10 cellular contexts compared by ENCODE assay signal in the genomic region with DNA sequence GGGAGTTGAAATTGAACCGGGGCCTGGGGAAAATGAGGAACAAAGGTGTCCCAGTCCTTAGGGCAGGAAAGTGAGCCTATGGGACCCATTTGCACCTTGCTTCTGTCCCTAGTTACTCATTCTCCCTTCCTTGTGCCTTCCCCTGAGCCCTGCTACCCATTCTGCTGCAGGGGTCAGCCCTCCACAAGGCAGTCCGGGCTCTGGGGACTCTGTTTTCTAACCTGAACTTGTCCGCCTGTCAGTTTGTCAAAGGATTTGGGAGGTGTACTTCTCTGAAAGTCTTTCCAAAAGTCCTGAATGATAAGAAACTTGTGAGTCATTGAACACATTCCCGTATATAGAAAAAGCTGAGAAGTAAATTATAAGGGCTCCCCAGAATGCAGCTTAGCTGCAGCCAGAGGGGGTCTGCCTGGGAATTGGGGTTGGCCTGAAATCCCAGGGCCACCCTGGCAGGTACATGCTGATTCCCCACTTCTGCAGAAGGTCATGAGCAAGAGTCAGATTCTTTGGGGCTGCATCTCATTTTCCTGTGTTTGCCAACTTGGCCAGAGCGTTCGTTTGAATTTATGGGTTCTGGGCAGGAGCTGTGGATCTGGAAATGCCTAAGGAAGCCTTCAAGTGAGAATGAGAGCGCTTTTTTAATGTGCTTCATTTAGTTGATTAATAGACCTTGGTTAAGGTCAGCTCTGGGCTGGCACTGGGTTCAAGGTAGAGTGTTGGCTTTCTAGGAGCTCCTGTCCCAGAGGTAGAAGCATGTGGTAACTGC. TPM values are rescaled to one million over a fixed set of nuclear protein-coding genes. Genes with fewer than 3 reads are reported as not detected.
DNase-seq lines count a peak whose midpoint lies in the region; ATAC-seq lines count a peak whose summit lies in the region.
"Had no signal": no experiment of that assay in that cellular context is flagged by ENCODE, and none has a peak within 500 bp of the region (broad histone marks: within the 10 kb centered on the region; RNA-seq: fewer than 3 reads in every experiment).

No MANE protein-coding gene starts in this region.

- no peaks in the 10 kb centered on the region for H3K27me3 Mint-ChIP-seq in activated naive CD4-positive, alpha-beta T cell treated with anti-CD3 and anti-CD28 coated beads for 36 hours (ENCODE audit: low read depth)
- no peaks in the 10 kb centered on the region for H3K27me3 Mint-ChIP-seq in activated CD4-positive, alpha-beta memory T cell treated with anti-CD3 and anti-CD28 coated beads for 36 hours

- peak overlapping the region; percentile 5; the same call in 1 of the 2 replicates for H3K9ac ChIP-seq in iPS-20b (ENCODE audit: low read depth, low read length)
- H3K9ac ChIP-seq in subcutaneous abdominal adipose tissue (ENCODE audit: low read length in 5 of 5): peak overlapping the region in 2 of 5 donors; percentile 18 to 37

- peaks cover 15% of the 10 kb centered on the region for H3K4me1 ChIP-seq in iPS-20b (ENCODE audit: insufficient read depth, low read length)
- H3K4me1 ChIP-seq in subcutaneous abdominal adipose tissue (ENCODE audit: control insufficient read depth in 5 of 5, insufficient read depth in 5 of 5, low read length in 5 of 5): peaks cover 8 to 58% (median 42%) of the 10 kb centered on the region in 5 donors

- H3K9me3 ChIP-seq in iPS-20b (ENCODE audit: insufficient read depth, low read depth, low read length) (no peaks in the 10 kb centered on the region), subcutaneous abdominal adipose tissue (ENCODE audit: control insufficient read depth in 5 of 5, low read length in 5 of 5) (no peaks in the 10 kb centered on the region)

- H3K36me3 ChIP-seq in iPS-20b (ENCODE audit: insufficient read depth, low read depth, low read length): peaks cover 7% of the 10 kb centered on the region; the same call in 1 of the 2 replicates
- H3K36me3 ChIP-seq in subcutaneous abdominal adipose tissue (ENCODE audit: control insufficient read depth in 5 of 5, insufficient read depth in 5 of 5, low read length in 5 of 5): no peaks in the 10 kb centered on the region

- CTCF ChIA-PET in activated naive CD4-positive, alpha-beta T cell treated with anti-CD3 and anti-CD28 coated beads for 36 hours (lab: Charles Lee): interaction anchor here (1.1 to 3.8 kb wide), 3 partner anchors 21 to 62 kb away, joined by 3 to 34 read pairs (median 4); no protein-coding TSS in a partner anchor
- CTCF ChIA-PET in activated CD4-positive, alpha-beta memory T cell treated with anti-CD3 and anti-CD28 coated beads for 36 hours (lab: Charles Lee): interaction anchor here (0.7 to 1.6 kb wide), 2 partner anchors 27 to 202 kb away, joined by 3 to 6 read pairs; no protein-coding TSS in a partner anchor

- POLR2A ChIA-PET in activated CD4-positive, alpha-beta memory T cell treated with anti-CD3 and anti-CD28 coated beads for 36 hours (lab: Charles Lee): interaction anchor here (1.0 to 1.8 kb wide), 2 partner anchors 21 to 53 kb away, joined by 3 to 6 read pairs; no protein-coding TSS in a partner anchor

- H3K4me1 Mint-ChIP-seq in activated naive CD4-positive, alpha-beta T cell treated with anti-CD3 and anti-CD28 coated beads for 36 hours (ENCODE audit: low read depth): peaks cover 44% of the 10 kb centered on the region
- H3K4me1 Mint-ChIP-seq in activated CD4-positive, alpha-beta memory T cell treated with anti-CD3 and anti-CD28 coated beads for 36 hours (ENCODE audit: low read depth): peaks cover 44% of the 10 kb centered on the region

- H3K27ac Mint-ChIP-seq in activated naive CD4-positive, alpha-beta T cell treated with anti-CD3 and anti-CD28 coated beads for 36 hours: no peak overlapping the region
- no peak overlapping the region for H3K27ac Mint-ChIP-seq in activated CD4-positive, alpha-beta memory T cell treated with anti-CD3 and anti-CD28 coated beads for 36 hours

- H3K36me3 Mint-ChIP-seq in activated naive CD4-positive, alpha-beta T cell treated with anti-CD3 and anti-CD28 coated beads for 36 hours (ENCODE audit: low read depth): peaks cover 11% of the 10 kb centered on the region
- H3K36me3 Mint-ChIP-seq in activated CD4-positive, alpha-beta memory T cell treated with anti-CD3 and anti-CD28 coated beads for 36 hours: peaks cover 13% of the 10 kb centered on the region

- H3K27ac ChIP-seq in iPS-20b (ENCODE audit: low read length) (no peak overlapping the region), subcutaneous abdominal adipose tissue (ENCODE audit: low read depth, low read length) (no peak overlapping the region)

- ATAC-seq in GM18502 (IDR thresholded peaks at IDR 0.05; ENCODE audit: poor library complexity, unreplicated experiment): no peak

- peaks cover 4% of the 10 kb centered on the region; the same call in 1 of the 2 replicates for H3K27me3 ChIP-seq in iPS-20b (ENCODE audit: insufficient read depth, low read length)
- peaks cover 0 to 31% (median 6%) of the 10 kb centered on the region in 5 donors for H3K27me3 ChIP-seq in subcutaneous abdominal adipose tissue (ENCODE audit: control insufficient read depth in 5 of 5, insufficient read depth in 4 of 5, low read length in 5 of 5)

- peak overlapping the region; percentile 2 for H3K4me3 Mint-ChIP-seq in activated naive CD4-positive, alpha-beta T cell treated with anti-CD3 and anti-CD28 coated beads for 36 hours
- H3K4me3 Mint-ChIP-seq in activated CD4-positive, alpha-beta memory T cell treated with anti-CD3 and anti-CD28 coated beads for 36 hours: peak overlapping the region; percentile 16

- peak overlapping the region; percentile 91 for H3K4me3 ChIP-seq in iPS-20b (ENCODE audit: low read length)
- H3K4me3 ChIP-seq in subcutaneous abdominal adipose tissue (ENCODE audit: low read depth in 1 of 5, low read length in 5 of 5): peak overlapping the region in 4 of 5 donors; percentile 7 to 86 (median 50)

- intact Hi-C loops in activated naive CD4-positive, alpha-beta T cell treated with anti-CD3 and anti-CD28 coated beads for 36 hours (cut with micrococcal nuclease): no loop called here
- intact Hi-C loops in activated CD4-positive, alpha-beta memory T cell treated with anti-CD3 and anti-CD28 coated beads for 36 hours (cut with micrococcal nuclease): no loop called here
- intact Hi-C loops in head of caudate nucleus (cut with DNase I): loop anchor here (10.0 kb wide), 1 partner anchor 49 kb away; no protein-coding TSS in a partner anchor

- H3K9me3 Mint-ChIP-seq in activated naive CD4-positive, alpha-beta T cell treated with anti-CD3 and anti-CD28 coated beads for 36 hours: no peaks in the 10 kb centered on the region
- no peaks in the 10 kb centered on the region for H3K9me3 Mint-ChIP-seq in activated CD4-positive, alpha-beta memory T cell treated with anti-CD3 and anti-CD28 coated beads for 36 hours

- DNase-seq in activated naive CD4-positive, alpha-beta T cell treated with anti-CD3 and anti-CD28 coated beads for 36 hours: no peak
- no peak for DNase-seq in activated naive CD4-positive, alpha-beta T cell treated with Interleukin-2 at 50 U/mL for 16 hours
- no peak for DNase-seq in activated CD4-positive, alpha-beta memory T cell treated with anti-CD3 and anti-CD28 coated beads for 36 hours
- DNase-seq in head of caudate nucleus: no peak
- DNase-seq in DMS53 treated with DMSO at 0.1 percent for 48 hours (lab: John Stamatoyannopoulos, UW; ENCODE audit: unreplicated experiment): no peak
- DNase-seq: activated CD4-positive, alpha-beta T cell treated with anti-CD3 and anti-CD28 coated beads for 4 hours; NCI-H2081 treated with DMSO at 0.1 percent for 48 hours had no signal

RNA-seq across cellular contexts. Expression of a gene that starts 2.9 kb away (rescaled TPM):
- 10 to 100 TPM; 32.2 to 36.9 TPM for total RNA-seq in activated naive CD4-positive, alpha-beta T cell treated with anti-CD3 and anti-CD28 coated beads for 36 hours
- total RNA-seq in activated CD4-positive, alpha-beta memory T cell treated with anti-CD3 and anti-CD28 coated beads for 36 hours: 10 to 100 TPM; 44.0 to 45.1 TPM
